In the genomic region with DNA sequence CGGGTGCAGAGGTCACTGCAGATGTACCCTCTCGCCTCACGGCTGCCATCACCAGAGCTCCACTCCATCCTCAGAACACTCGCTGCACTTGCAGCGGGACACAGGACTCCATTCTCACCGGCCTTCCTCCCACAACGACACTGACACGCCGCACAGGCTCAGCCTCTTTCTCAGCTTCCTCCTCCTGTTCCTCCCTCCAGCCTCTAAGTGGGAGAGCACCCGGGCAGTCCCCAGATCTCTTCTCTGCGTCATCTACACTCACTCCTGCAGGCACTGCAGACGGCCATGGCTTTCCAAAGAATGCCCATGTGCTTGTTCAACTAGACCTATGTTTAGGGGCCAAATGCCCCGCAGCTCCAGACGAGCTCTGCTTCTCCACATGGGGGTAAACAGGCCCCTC, we compare ENCODE assay signal across 4 cellular contexts. TPM values are rescaled to one million over a fixed set of nuclear protein-coding genes. Genes with fewer than 3 reads are reported as not detected.
DNase-seq lines count a peak whose midpoint lies in the region; ATAC-seq and TF ChIP-seq lines count a peak whose summit lies in the region.

No MANE protein-coding gene starts in this region.

- POLR2A ChIA-PET in activated CD8-positive, alpha-beta T cell treated with anti-CD3 and anti-CD28 coated beads, Interleukin-2, amount 10 ng/mL, durations not matched to agents 7 days and 5 days (lab: Charles Lee) = interaction anchor here (0.6 to 1.4 kb wide), 2 partner anchors 14 to 27 kb away, joined by 3 read pairs; no protein-coding TSS in a partner anchor
- POLR2A ChIA-PET in activated CD8-positive, alpha-beta T cell treated with anti-CD3 and anti-CD28 coated beads for 36 hours (lab: Charles Lee) = interaction anchor here (1.1 to 2.1 kb wide), 4 partner anchors 14 to 35 kb away, joined by 3 to 6 read pairs (median 4); no protein-coding TSS in a partner anchor

- no peak overlapping the region for H3K4me3 Mint-ChIP-seq in activated CD8-positive, alpha-beta T cell treated with anti-CD3 and anti-CD28 coated beads, Interleukin-2, amount 10 ng/mL, durations not matched to agents 7 days and 5 days
- H3K4me3 Mint-ChIP-seq in activated CD8-positive, alpha-beta T cell treated with anti-CD3 and anti-CD28 coated beads for 36 hours = no peak overlapping the region

- no peak for TF ChIP-seq CTCF in activated CD8-positive, alpha-beta T cell treated with anti-CD3 and anti-CD28 coated beads for 36 hours (IDR thresholded peaks at IDR 0.05)
- no peak for TF ChIP-seq CTCF in smooth muscle cell (IDR thresholded peaks at IDR 0.05; ENCODE audit: borderline replicate concordance, insufficient read depth, poor library complexity, severe bottlenecking)

- peaks cover 10% of the 10 kb centered on the region for H3F3A ChIP-seq in smooth muscle cell (ENCODE audit: low read depth)

- peaks cover 55% of the 10 kb centered on the region for H3K36me3 Mint-ChIP-seq in activated CD8-positive, alpha-beta T cell treated with anti-CD3 and anti-CD28 coated beads, Interleukin-2, amount 10 ng/mL, durations not matched to agents 7 days and 5 days (ENCODE audit: low read depth)
- H3K36me3 Mint-ChIP-seq in activated CD8-positive, alpha-beta T cell treated with anti-CD3 and anti-CD28 coated beads for 36 hours (ENCODE audit: low read depth) = peaks cover 27% of the 10 kb centered on the region

- no peaks in the 10 kb centered on the region for H3K27me3 Mint-ChIP-seq in activated CD8-positive, alpha-beta T cell treated with anti-CD3 and anti-CD28 coated beads, Interleukin-2, amount 10 ng/mL, durations not matched to agents 7 days and 5 days (ENCODE audit: low read depth)
- H3K27me3 Mint-ChIP-seq in activated CD8-positive, alpha-beta T cell treated with anti-CD3 and anti-CD28 coated beads for 36 hours = no peaks in the 10 kb centered on the region

- DNase-seq in activated CD8-positive, alpha-beta T cell treated with anti-CD3 and anti-CD28 coated beads, Interleukin-2, amount 10 ng/mL, durations not matched to agents 7 days and 5 days = no peak
- no peak for DNase-seq in activated CD8-positive, alpha-beta T cell treated with anti-CD3 and anti-CD28 coated beads for 36 hours
- DNase-seq in smooth muscle cell (lab: John Stamatoyannopoulos, UW; ENCODE audit: unreplicated experiment) (no peak), NCI-H526 treated with DMSO at 0.1 percent for 48 hours (lab: John Stamatoyannopoulos, UW) (no peak)

- no peaks in the 10 kb centered on the region for H3K4me1 ChIP-seq in smooth muscle cell (ENCODE audit: low read depth)

- peaks cover 97% of the 10 kb centered on the region for H4K20me1 ChIP-seq in smooth muscle cell (ENCODE audit: low read depth)

- peak overlapping the region; percentile 68 for H3K4me2 ChIP-seq in smooth muscle cell

- H3K4me3 ChIP-seq in smooth muscle cell = no peak overlapping the region

- H3K4me1 Mint-ChIP-seq in activated CD8-positive, alpha-beta T cell treated with anti-CD3 and anti-CD28 coated beads, Interleukin-2, amount 10 ng/mL, durations not matched to agents 7 days and 5 days (ENCODE audit: low read depth) = peaks cover 25% of the 10 kb centered on the region
- H3K4me1 Mint-ChIP-seq in activated CD8-positive, alpha-beta T cell treated with anti-CD3 and anti-CD28 coated beads for 36 hours (ENCODE audit: low read depth) = peaks cover 11% of the 10 kb centered on the region

- peak overlapping the region; percentile 57 for H3K27ac ChIP-seq in smooth muscle cell (ENCODE audit: low read depth)

- intact Hi-C loops in activated CD8-positive, alpha-beta T cell treated with anti-CD3 and anti-CD28 coated beads for 36 hours (cut with micrococcal nuclease) = no loop called here

- no peaks in the 10 kb centered on the region for H3K9me3 Mint-ChIP-seq in activated CD8-positive, alpha-beta T cell treated with anti-CD3 and anti-CD28 coated beads, Interleukin-2, amount 10 ng/mL, durations not matched to agents 7 days and 5 days (ENCODE audit: insufficient read depth)
- no peaks in the 10 kb centered on the region for H3K9me3 Mint-ChIP-seq in activated CD8-positive, alpha-beta T cell treated with anti-CD3 and anti-CD28 coated beads for 36 hours

- WGBS in smooth muscle cell (ENCODE audit: low lambda C conversion rate) = 83% methylated on average over 14 of the region's 14 CpGs

- no peak overlapping the region for H2AFZ ChIP-seq in smooth muscle cell (ENCODE audit: low read depth)

- no peak overlapping the region for H3K9ac ChIP-seq in smooth muscle cell (ENCODE audit: low read depth)

- H3K27ac Mint-ChIP-seq in activated CD8-positive, alpha-beta T cell treated with anti-CD3 and anti-CD28 coated beads, Interleukin-2, amount 10 ng/mL, durations not matched to agents 7 days and 5 days = peak overlapping the region; percentile 58
- H3K27ac Mint-ChIP-seq in activated CD8-positive, alpha-beta T cell treated with anti-CD3 and anti-CD28 coated beads for 36 hours = no peak overlapping the region

- H3K27me3 ChIP-seq in smooth muscle cell (ENCODE audit: low read depth) = no peaks in the 10 kb centered on the region

- no peak for ATAC-seq in activated CD8-positive, alpha-beta T cell treated with anti-CD3 and anti-CD28 coated beads, Interleukin-2, amount 10 ng/mL, durations not matched to agents 7 days and 5 days
- ATAC-seq in activated CD8-positive, alpha-beta T cell treated with anti-CD3 and anti-CD28 coated beads for 36 hours = no peak

- no peaks in the 10 kb centered on the region for H3K36me3 ChIP-seq in smooth muscle cell (ENCODE audit: low read depth)

- peaks cover 30% of the 10 kb centered on the region for H3K79me2 ChIP-seq in smooth muscle cell (ENCODE audit: low read depth)

- H3K9me3 ChIP-seq in smooth muscle cell (replicated peaks; ENCODE audit: low read depth) = no peaks in the 10 kb centered on the region

- CTCF ChIA-PET in activated CD8-positive, alpha-beta T cell treated with anti-CD3 and anti-CD28 coated beads, Interleukin-2, amount 10 ng/mL, durations not matched to agents 7 days and 5 days (lab: Charles Lee) = interaction anchor here (1.3 to 5.1 kb wide), 5 partner anchors 12 to 69 kb away, joined by 4 to 84 read pairs (median 28); partner anchors contain the start of genes DACT3, FKRP and PRKD2
- CTCF ChIA-PET in activated CD8-positive, alpha-beta T cell treated with anti-CD3 and anti-CD28 coated beads for 36 hours (lab: Charles Lee) = interaction anchor here (0.6 to 6.4 kb wide), 5 partner anchors 11 to 1678 kb away, joined by 3 to 95 read pairs (median 5); no protein-coding TSS in a partner anchor

RNA-seq across cellular contexts. Expression of gene FKRP, which starts 14.3 kb away (rescaled TPM):
- total RNA-seq in activated CD8-positive, alpha-beta T cell treated with anti-CD3 and anti-CD28 coated beads, Interleukin-2, amount 10 ng/mL, durations not matched to agents 7 days and 5 days = 10 to 100 TPM; 15.3 to 18.4 TPM
- 10 to 100 TPM in 1 of 2 experiments, 1 to 10 TPM in 1; 7.7 to 10.1 TPM for total RNA-seq in activated CD8-positive, alpha-beta T cell treated with anti-CD3 and anti-CD28 coated beads for 36 hours
- 13.8 and 35.2 TPM in 2 replicates for total RNA-seq in smooth muscle cell
- 18.9 and 27.2 TPM in 2 replicates for polyA plus RNA-seq in smooth muscle cell

RNA-seq across cellular contexts. Expression of gene STRN4, which starts 14.7 kb away (rescaled TPM):
- total RNA-seq in activated CD8-positive, alpha-beta T cell treated with anti-CD3 and anti-CD28 coated beads, Interleukin-2, amount 10 ng/mL, durations not matched to agents 7 days and 5 days = 10 to 100 TPM; 79.6 to 90.2 TPM
- 10 to 100 TPM; 52.5 to 63.5 TPM for total RNA-seq in activated CD8-positive, alpha-beta T cell treated with anti-CD3 and anti-CD28 coated beads for 36 hours
- 47.1 and 55.7 TPM in 2 replicates for total RNA-seq in smooth muscle cell
- polyA plus RNA-seq in smooth muscle cell = 69.1 and 72.1 TPM in 2 replicates

RNA-seq across cellular contexts. Expression of gene PRKD2, which starts 14.7 kb away (rescaled TPM):
- 100 to 1,000 TPM; 161 to 166 TPM for total RNA-seq in activated CD8-positive, alpha-beta T cell treated with anti-CD3 and anti-CD28 coated beads, Interleukin-2, amount 10 ng/mL, durations not matched to agents 7 days and 5 days
- 10 to 100 TPM; 81.1 to 86.0 TPM for total RNA-seq in activated CD8-positive, alpha-beta T cell treated with anti-CD3 and anti-CD28 coated beads for 36 hours
- 8.6 and 24.2 TPM in 2 replicates for total RNA-seq in smooth muscle cell
- 34.6 and 45.9 TPM in 2 replicates for polyA plus RNA-seq in smooth muscle cell

RNA-seq across cellular contexts. Expression of gene SLC1A5, which starts 56.8 kb away (rescaled TPM):
- total RNA-seq in activated CD8-positive, alpha-beta T cell treated with anti-CD3 and anti-CD28 coated beads, Interleukin-2, amount 10 ng/mL, durations not matched to agents 7 days and 5 days = 100 to 1,000 TPM; 176 to 178 TPM
- 100 to 1,000 TPM; 235 TPM for total RNA-seq in activated CD8-positive, alpha-beta T cell treated with anti-CD3 and anti-CD28 coated beads for 36 hours
- total RNA-seq in smooth muscle cell = 101 TPM in 2 replicates
- polyA plus RNA-seq in smooth muscle cell = 224 and 231 TPM in 2 replicates
